Comparison of ENCODE assay signal across 13 cellular contexts in the genomic region with DNA sequence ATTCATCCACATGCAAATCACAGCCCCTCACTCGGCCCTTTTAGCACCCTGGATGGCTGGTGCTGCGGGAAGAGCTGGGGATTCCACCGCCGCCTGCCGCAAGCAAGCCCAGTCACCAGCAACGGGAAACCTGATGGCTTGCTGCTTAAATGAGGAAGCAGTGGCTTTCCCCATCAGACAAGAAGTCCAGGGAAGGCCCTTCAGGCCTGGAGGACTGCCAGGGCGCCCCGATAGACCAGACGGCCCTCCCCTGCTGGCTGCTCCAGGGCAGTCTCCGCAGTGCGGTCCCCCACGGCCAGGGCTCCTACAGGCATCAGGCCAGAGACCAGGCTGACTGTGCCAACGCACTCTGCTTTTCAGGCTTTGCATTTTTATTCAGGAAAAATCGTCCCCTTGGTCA.
"Had no signal": no experiment of that assay in that cellular context is flagged by ENCODE, and none has a peak within 500 bp of the region (broad histone marks: within the 10 kb centered on the region; RNA-seq: fewer than 3 reads in every experiment).

No MANE protein-coding gene starts in this region.

- DNase-seq: activated CD4-positive, alpha-beta T cell treated with anti-CD3 and anti-CD28 coated beads, Interleukin-2, amount 50 U/mL, for 4 hours; activated naive CD4-positive, alpha-beta T cell treated with anti-CD3 and anti-CD28 coated beads for 36 hours; activated naive CD8-positive, alpha-beta T cell treated with anti-CD3 and anti-CD28 coated beads, Interleukin-2, amount 50 U/mL, for 24 hours; activated T-cell treated with anti-CD3 and anti-CD28 coated beads, Interleukin-2, amount 50 U/mL, for 1 hour; immature natural killer cell; sigmoid colon; spleen; uterus had no signal

- H3K4me1 ChIP-seq: sigmoid colon, spleen, uterus had no signal

- ATAC-seq: activated CD4-positive, CD25-positive, alpha-beta regulatory T cell treated with anti-CD3 and anti-CD28 coated beads, Interleukin-2, amount 50 U/mL, for 24 hours; activated naive CD8-positive, alpha-beta T cell treated with anti-CD3 and anti-CD28 coated beads, Interleukin-2, amount 50 U/mL, for 24 hours; esophagus mucosa had no signal

- H3K27ac Mint-ChIP-seq: activated naive CD4-positive, alpha-beta T cell treated with anti-CD3 and anti-CD28 coated beads for 36 hours; activated naive CD8-positive, alpha-beta T cell treated with anti-CD3 and anti-CD28 coated beads, Interleukin-2, amount 50 U/mL, for 24 hours; activated T-helper 2 cell treated with anti-CD3 and anti-CD28 coated beads, Interferon-gamma antibody, Interleukin-2, Interleukin-4, amounts not matched to agents 10 μg/mL and 5 μg/mL and 100 μg/mL, durations not matched to agents 14 hours and 24 hours and 36 hours; immature natural killer cell; nephron had no signal

- H3K9me3 ChIP-seq: sigmoid colon, uterus had no signal

- H3K27me3 Mint-ChIP-seq: activated naive CD8-positive, alpha-beta T cell treated with anti-CD3 and anti-CD28 coated beads, Interleukin-2, amount 50 U/mL, for 24 hours had no signal

- H3K4me3 Mint-ChIP-seq: activated naive CD4-positive, alpha-beta T cell treated with anti-CD3 and anti-CD28 coated beads for 36 hours; activated naive CD8-positive, alpha-beta T cell treated with anti-CD3 and anti-CD28 coated beads, Interleukin-2, amount 50 U/mL, for 24 hours; immature natural killer cell; nephron had no signal

- H3K27me3 ChIP-seq: cardiac muscle cell, sigmoid colon, uterus had no signal

- H3K27ac ChIP-seq: cardiac muscle cell, sigmoid colon, spleen, uterus had no signal

- H3K36me3 Mint-ChIP-seq: immature natural killer cell had no signal

- H3K4me1 Mint-ChIP-seq: activated naive CD8-positive, alpha-beta T cell treated with anti-CD3 and anti-CD28 coated beads, Interleukin-2, amount 50 U/mL, for 24 hours; immature natural killer cell had no signal

- H3K4me3 ChIP-seq: cardiac muscle cell, sigmoid colon, spleen, uterus had no signal

- H3K36me3 ChIP-seq: cardiac muscle cell, sigmoid colon, spleen, uterus had no signal
